ENCODE assay signal across 8 cellular contexts in genomic region chr1:1599919-1600860, GRCh38. TPM values are rescaled to one million over a fixed set of nuclear protein-coding genes. Genes with fewer than 3 reads are reported as not detected.
DNase-seq lines count a peak whose midpoint lies in the region; ATAC-seq, FAIRE-seq and TF ChIP-seq lines count a peak whose summit lies in the region.

Gene FNDC10, minus strand, starts transcription at chr1:1600135. Its CDS starts 120 bp downstream, at chr1:1600015.

- H3F3A ChIP-seq in DOHH2 (ENCODE audit: control insufficient read depth, insufficient read depth) (no peaks in the 10 kb centered on the region; the same call in 1 of the 2 replicates), OCI-LY1 (ENCODE audit: insufficient read depth, low read length) (no peaks in the 10 kb centered on the region)

- no peaks in the 10 kb centered on the region for H3K79me2 ChIP-seq in DOHH2 (ENCODE audit: control insufficient read depth, low read length)
- H3K79me2 ChIP-seq in OCI-LY1 (ENCODE audit: insufficient read depth, low read length), result no peaks in the 10 kb centered on the region
- no peaks in the 10 kb centered on the region for H3K79me2 ChIP-seq in osteoblast (ENCODE audit: insufficient read depth, low read length)

- H3K27ac ChIP-seq in DOHH2 (ENCODE audit: low read depth, low read length) (no peak within 1 kb of the TSS), OCI-LY1 (ENCODE audit: low read depth, low read length, poor library complexity, severe bottlenecking) (no peak within 1 kb of the TSS), osteoblast (ENCODE audit: low read depth, low read length) (no peak within 1 kb of the TSS), kidney (ENCODE audit: low read depth in 2 of 2, low read length in 2 of 2) (no peak within 1 kb of the TSS)

- DNase-seq in epithelial cell of proximal tubule (ENCODE audit: low read depth), result no peak
- peak; percentile 91 for DNase-seq in osteoblast (ENCODE audit: insufficient read length, low spot score, missing footprints)
- no peak for DNase-seq in kidney
- DNase-seq in GM13977 (ENCODE audit: low spot score), result no peak

- H3K36me3 ChIP-seq in DOHH2 (ENCODE audit: control insufficient read depth, low read length), result no peaks in the 10 kb centered on the region
- H3K36me3 ChIP-seq in OCI-LY1 (ENCODE audit: insufficient read depth, low read length), result no peaks in the 10 kb centered on the region
- no peaks in the 10 kb centered on the region for H3K36me3 ChIP-seq in osteoblast (ENCODE audit: insufficient read depth, low read length)
- no peaks in the 10 kb centered on the region for H3K36me3 ChIP-seq in kidney (ENCODE audit: control insufficient read depth in 1 of 2, insufficient read depth in 2 of 2, low read length in 2 of 2)

- H4K20me1 ChIP-seq in DOHH2 (ENCODE audit: control insufficient read depth, insufficient read depth, low read depth, low read length) (0 out of 2 replicates have a peak, but pooled peaks cover 3% of the 10 kb centered on the region), OCI-LY1 (ENCODE audit: insufficient read depth, low read length) (no peaks in the 10 kb centered on the region), osteoblast (ENCODE audit: insufficient read depth, low read length) (peaks cover 4% of the 10 kb centered on the region)

- TF ChIP-seq CTCF in DOHH2 (IDR thresholded peaks at IDR 0.05; ENCODE audit: low read depth, low read length, poor library complexity, severe bottlenecking) (no peak), OCI-LY1 (IDR thresholded peaks at IDR 0.05; ENCODE audit: low read length) (no peak), epithelial cell of proximal tubule (conservative IDR thresholded peaks at IDR 0.05; ENCODE audit: low read depth, low read length) (no peak), osteoblast (IDR thresholded peaks at IDR 0.05; ENCODE audit: extremely low read depth, low read depth, low read length) (no peak), kidney (IDR thresholded peaks at IDR 0.05; ENCODE audit: borderline replicate concordance, extremely low read depth, insufficient read depth) (no peak), GM13977 (IDR thresholded peaks at IDR 0.05; ENCODE audit: extremely low read depth, insufficient read depth, missing control alignments) (no peak)

- peak within 1 kb of the TSS; percentile 36; the same call in 1 of the 2 replicates for H3K4me2 ChIP-seq in DOHH2 (ENCODE audit: low read length)
- peak within 1 kb of the TSS; percentile 32; the same call in 1 of the 2 replicates for H3K4me2 ChIP-seq in OCI-LY1 (ENCODE audit: low read length)
- no peak within 1 kb of the TSS for H3K4me2 ChIP-seq in osteoblast (ENCODE audit: insufficient read depth, low read length)

- H2AFZ ChIP-seq in OCI-LY1 (ENCODE audit: low read length) (no peak within 1 kb of the TSS), osteoblast (ENCODE audit: low read length) (no peak within 1 kb of the TSS)

- peaks cover 55% of the 10 kb centered on the region for H3K27me3 ChIP-seq in DOHH2 (ENCODE audit: control insufficient read depth, low read length)
- H3K27me3 ChIP-seq in OCI-LY1 (ENCODE audit: insufficient read depth, low read length), result no peaks in the 10 kb centered on the region
- H3K27me3 ChIP-seq in osteoblast (ENCODE audit: insufficient read depth, low read length), result peaks cover 52% of the 10 kb centered on the region

- H3K9me3 ChIP-seq in DOHH2 (ENCODE audit: control insufficient read depth, insufficient read depth, low read length), result no peaks in the 10 kb centered on the region
- H3K9me3 ChIP-seq in OCI-LY1 (ENCODE audit: low read length), result no peaks in the 10 kb centered on the region
- no peaks in the 10 kb centered on the region for H3K9me3 ChIP-seq in osteoblast (ENCODE audit: low read depth, low read length)
- H3K9me3 ChIP-seq in kidney (ENCODE audit: control insufficient read depth in 1 of 2, low read length in 2 of 2), result no peaks in the 10 kb centered on the region

- H3K4me3 ChIP-seq in DOHH2 (ENCODE audit: low read length) (no peak within 1 kb of the TSS), OCI-LY1 (ENCODE audit: low read depth, low read length, poor library complexity, severe bottlenecking) (no peak within 1 kb of the TSS), epithelial cell of proximal tubule (ENCODE audit: low read depth, low read length) (peak within 1 kb of the TSS; percentile 44), osteoblast (ENCODE audit: insufficient read depth, low read length) (no peak within 1 kb of the TSS), kidney (ENCODE audit: low read length in 2 of 2) (peak within 1 kb of the TSS in 1 of 2 donors; percentile 37)

- no peak within 1 kb of the TSS for H3K9ac ChIP-seq in OCI-LY1 (ENCODE audit: low read length)
- no peak within 1 kb of the TSS for H3K9ac ChIP-seq in kidney (ENCODE audit: low read length in 2 of 2)

- H3K9me2 ChIP-seq in DOHH2 (replicated peaks; ENCODE audit: control insufficient read depth, low read length), result no peaks in the 10 kb centered on the region
- no peaks in the 10 kb centered on the region for H3K9me2 ChIP-seq in OCI-LY1 (ENCODE audit: low read depth, low read length)

- FAIRE-seq in kidney (lab: Jason Lieb, UNC), result no peak

- ATAC-seq in HG02588 (IDR thresholded peaks at IDR 0.05; ENCODE audit: unreplicated experiment) (no peak), HG03175 (IDR thresholded peaks at IDR 0.05; ENCODE audit: unreplicated experiment) (no peak)

- intact Hi-C loops in kidney (cut with DNase I), result no loop called here

- in situ Hi-C loops in GM13977 (cut with MboI; ENCODE audit: low pct_unique_long_range_greater_than_20kb, low sequenced_read_pairs, unreplicated experiment), result no loop called here

- H3K4me1 ChIP-seq in DOHH2 (ENCODE audit: control insufficient read depth, low read length) (peaks cover 25% of the 10 kb centered on the region), OCI-LY1 (ENCODE audit: insufficient read depth, low read length, severe bottlenecking) (no peaks in the 10 kb centered on the region), osteoblast (ENCODE audit: insufficient read depth, low read length) (no peaks in the 10 kb centered on the region), kidney (ENCODE audit: control insufficient read depth in 1 of 2, insufficient read depth in 1 of 2, low read depth in 1 of 2, low read length in 2 of 2) (peaks cover 0 to 17% of the 10 kb centered on the region in 2 donors)

RNA-seq across cellular contexts. Expression of gene FNDC10, which starts in this region (rescaled TPM):
- total RNA-seq in epithelial cell of proximal tubule, result 2.6 and 6.1 TPM in 2 replicates
- total RNA-seq in osteoblast, result 2.1 and 2.5 TPM in 2 replicates
- total RNA-seq in kidney, result 2.6 TPM
- polyA plus RNA-seq in kidney (ENCODE audit: insufficient read depth, low read depth, low replicate concordance), result 18.2 TPM
